In the genomic region with DNA sequence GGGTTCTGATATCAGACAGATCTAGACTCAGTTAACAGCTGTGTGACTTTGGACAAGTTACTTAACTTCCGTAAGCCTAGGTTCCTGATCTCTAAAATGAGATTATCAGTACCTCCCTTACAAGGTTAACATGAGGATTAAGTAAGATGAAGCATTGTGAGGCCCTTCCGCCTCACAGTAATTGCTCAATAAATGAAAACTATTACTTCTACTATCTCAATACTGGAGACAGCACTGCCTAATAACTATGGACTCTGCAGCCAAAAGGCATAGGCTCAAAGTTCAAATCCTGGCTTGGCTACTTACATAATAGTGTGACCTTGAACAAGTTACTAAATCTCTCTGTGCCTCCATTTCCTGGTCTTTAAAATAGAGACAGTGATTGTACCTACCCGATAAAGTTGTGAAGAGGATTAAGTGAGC, we compare ENCODE assay signal across 25 cellular contexts.
A peak's percentile ranks its signal among the peaks of the same experiment; 100 is the strongest.
DNase-seq lines count a peak whose midpoint lies in the region; ATAC-seq and TF ChIP-seq lines count a peak whose summit lies in the region.
"Had no signal": no experiment of that assay in that cellular context is flagged by ENCODE, and none has a peak within 500 bp of the region (broad histone marks: within the 10 kb centered on the region; RNA-seq: fewer than 3 reads in every experiment).

No MANE protein-coding gene starts in this region.

- ATAC-seq in HCT116 = no peak
- peak; percentile 40 for ATAC-seq in mucosa of descending colon
- no peak for ATAC-seq in activated CD4-positive, CD25-positive, alpha-beta regulatory T cell treated with anti-CD3 and anti-CD28 coated beads, Interleukin-2, amount 50 U/mL, for 24 hours

- H3K36me3 ChIP-seq in HCT116 (ENCODE audit: control insufficient read depth in 1 of 2, insufficient read depth in 2 of 2, low read length in 2 of 2) (no peaks in the 10 kb centered on the region), mucosa of descending colon (ENCODE audit: low read depth) (no peaks in the 10 kb centered on the region)
- H3K36me3 ChIP-seq: gastrocnemius medialis, MG63, neural progenitor cell, suprapubic skin, upper lobe of left lung had no signal

- intact Hi-C loops in HCT116 (cut with micrococcal nuclease) (loop anchor here (10.0 kb wide), 1 partner anchor 474 kb away; no protein-coding TSS in a partner anchor), mucosa of descending colon (cut with DNase I, micrococcal nuclease) (loop anchor here in 1 of 2 donors (10.0 kb wide), 1 partner anchor 124 kb away; no protein-coding TSS in a partner anchor)

- H3K4me3 ChIP-seq in HCT116 (replicated peaks in 1 of 2; ENCODE audit: low read depth in 1 of 2, low read length in 2 of 2) = no peak overlapping the region
- H3K4me3 ChIP-seq in mucosa of descending colon = no peak overlapping the region
- H3K4me3 ChIP-seq: A549, gastrocnemius medialis, MG63, neural progenitor cell, smooth muscle cell, suprapubic skin, upper lobe of left lung had no signal

- TF ChIP-seq RAD21 in HCT116 (IDR thresholded peaks at IDR 0.05; ENCODE audit: low read depth) = no peak

- H3K9me3 ChIP-seq in HCT116 (ENCODE audit: control insufficient read depth in 1 of 2, insufficient read depth in 1 of 2, low read depth in 1 of 2, low read length in 2 of 2) = no peaks in the 10 kb centered on the region
- no peaks in the 10 kb centered on the region for H3K9me3 ChIP-seq in mucosa of descending colon
- H3K9me3 ChIP-seq: A549, gastrocnemius medialis, MG63, suprapubic skin, upper lobe of left lung had no signal

- no peak for TF ChIP-seq CTCF in HCT116 (IDR thresholded peaks at IDR 0.05 in 2 of 3, conservative IDR thresholded peaks at IDR 0.05 in 1 of 3; ENCODE audit: borderline replicate concordance in 1 of 3, insufficient read depth in 1 of 3, low read depth in 2 of 3, low read length in 2 of 3)
- no peak for TF ChIP-seq CTCF in mucosa of descending colon (IDR thresholded peaks at IDR 0.05)

- DNase-seq in HCT116 (ENCODE audit: low read depth, low spot score) = no peak
- DNase-seq in NOMO-1 (lab: John Stamatoyannopoulos, UW; ENCODE audit: unreplicated experiment in 2 of 2) = peak; percentile 86 to 95
- DNase-seq in amniotic epithelial cell (ENCODE audit: low read depth) = peak; percentile 53
- DNase-seq in mucosa of descending colon = no peak
- no peak for DNase-seq in activated CD8-positive, alpha-beta memory T cell treated with anti-CD3 and anti-CD28 coated beads, Interleukin-2, amount 50 U/mL, for 4 hours
- no peak for DNase-seq in activated CD8-positive, alpha-beta memory T cell treated with anti-CD3 and anti-CD28 coated beads for 24 hours
- DNase-seq in activated CD4-positive, alpha-beta T cell treated with anti-CD3 and anti-CD28 coated beads, Interleukin-2, amount 50 U/mL, for 1 hour = no peak
- DNase-seq: activated gamma-delta T cell; activated naive CD8-positive, alpha-beta T cell treated with anti-CD3 and anti-CD28 coated beads for 36 hours; activated T-cell treated with anti-CD3 and anti-CD28 coated beads, Interleukin-2, amount 50 U/mL, for 24 hours; aorta; CD8-positive, alpha-beta T cell; gastrocnemius medialis; GOT3; MG63; NCI-H1436 treated with DMSO at 0.1 percent for 48 hours; NCI-H2081 treated with DMSO at 0.1 percent for 48 hours; NCI-H226; stimulated activated naive CD4-positive, alpha-beta T cell treated with Interleukin-2 at 50 U/mL for 16 hours; upper lobe of left lung had no signal

- H3K79me2 ChIP-seq in HCT116 (ENCODE audit: insufficient read depth, low read length) = no peaks in the 10 kb centered on the region

- CTCF ChIA-PET in HCT116 (lab: Charles Lee) = interaction anchor here (1.4 kb wide), 1 partner anchor 26 kb away, joined by 3 read pairs; no protein-coding TSS in a partner anchor

- RAD21 ChIA-PET in HCT116 (lab: Charles Lee; ENCODE audit: low non-redundant PET in 1 of 2, low total read pairs in 2 of 2, uncharacterized antibody in 2 of 2, unreplicated experiment in 2 of 2) = interaction anchor here in 1 of 2 experiments (0.5 kb wide), 1 partner anchor 374 kb away, joined by 3 read pairs; no protein-coding TSS in a partner anchor

- no peaks in the 10 kb centered on the region for H3K4me1 ChIP-seq in HCT116 (ENCODE audit: control insufficient read depth in 1 of 2, insufficient read depth in 2 of 2, low read length in 2 of 2)
- peaks cover 4% of the 10 kb centered on the region for H3K4me1 ChIP-seq in mucosa of descending colon (ENCODE audit: low read depth)
- H3K4me1 ChIP-seq: A549, gastrocnemius medialis, suprapubic skin had no signal

- no peaks in the 10 kb centered on the region for H3K27me3 ChIP-seq in HCT116 (ENCODE audit: insufficient read depth, low read length)
- H3K27me3 ChIP-seq: gastrocnemius medialis, MG63, neural progenitor cell, suprapubic skin, upper lobe of left lung had no signal

- no peak overlapping the region for H3K4me2 ChIP-seq in HCT116 (ENCODE audit: low read length)
- H3K4me2 ChIP-seq: A549, neural progenitor cell, smooth muscle cell had no signal

- no peak for TF ChIP-seq POLR2A in HCT116 (IDR thresholded peaks at IDR 0.05; ENCODE audit: borderline replicate concordance, extremely low read depth, insufficient read depth, insufficient read length)

- H3K9ac ChIP-seq in HCT116 (ENCODE audit: low read length) = no peak overlapping the region
- H3K9ac ChIP-seq: neural progenitor cell had no signal

- H3K27ac ChIP-seq in HCT116 (ENCODE audit: low read depth, low read length) = no peak overlapping the region
- H3K27ac ChIP-seq: A549, gastrocnemius medialis, neural progenitor cell, suprapubic skin, upper lobe of left lung had no signal

- no peaks in the 10 kb centered on the region for H3K9me2 ChIP-seq in HCT116 (ENCODE audit: insufficient read depth)

- POLR2A ChIA-PET in HCT116 (lab: Charles Lee) = no interaction called here

- no peaks in the 10 kb centered on the region for H4K20me1 ChIP-seq in HCT116 (ENCODE audit: insufficient read depth)

- peak overlapping the region; percentile 95 for H2AFZ ChIP-seq in HCT116 (ENCODE audit: low read depth, low read length, poor library complexity, severe bottlenecking)
- H2AFZ ChIP-seq: neural progenitor cell had no signal

- no TSS peak for BruUV-seq in HCT116 (replicated peaks; lab: Mats Ljungman, UMichigan)

TF ChIP-seq in HCT116, 20 proteins besides CTCF, POLR2A, EP300 and RAD21 (continues in another document):
- no peak for TF ChIP-seq EZH2 (IDR thresholded peaks at IDR 0.05)
- TF ChIP-seq SRF (IDR thresholded peaks at IDR 0.05; ENCODE audit: low read depth) = no peak
- TF ChIP-seq EZH2phosphoT487 (IDR thresholded peaks at IDR 0.05; ENCODE audit: borderline replicate concordance) = no peak
- TF ChIP-seq SP1 (IDR thresholded peaks at IDR 0.05; ENCODE audit: low read depth) = no peak
- TF ChIP-seq EGR1 (IDR thresholded peaks at IDR 0.05; ENCODE audit: low read depth) = no peak
- no peak for TF ChIP-seq CEBPB (IDR thresholded peaks at IDR 0.05; ENCODE audit: low read depth)
- no peak for TF ChIP-seq JUND (IDR thresholded peaks at IDR 0.05)
- no peak for TF ChIP-seq ZNF274 (IDR thresholded peaks at IDR 0.05; ENCODE audit: low read depth, low read length)
- no peak for TF ChIP-seq FOSL1 (IDR thresholded peaks at IDR 0.05; ENCODE audit: low read depth)
- TF ChIP-seq ELF1 (IDR thresholded peaks at IDR 0.05; ENCODE audit: borderline replicate concordance, low read depth) = no peak
- no peak for TF ChIP-seq TCF7L2 (IDR thresholded peaks at IDR 0.05; ENCODE audit: borderline replicate concordance, extremely low read depth, insufficient read depth, insufficient read length)
- TF ChIP-seq ZFX (IDR thresholded peaks at IDR 0.05) = no peak
- TF ChIP-seq, protein P1, sequence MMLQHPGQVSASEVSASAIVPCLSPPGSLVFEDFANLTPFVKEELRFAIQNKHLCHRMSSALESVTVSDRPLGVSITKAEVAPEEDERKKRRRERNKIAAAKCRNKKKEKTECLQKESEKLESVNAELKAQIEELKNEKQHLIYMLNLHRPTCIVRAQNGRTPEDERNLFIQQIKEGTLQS (IDR thresholded peaks at IDR 0.05) = no peak
- TF ChIP-seq, protein P2, sequence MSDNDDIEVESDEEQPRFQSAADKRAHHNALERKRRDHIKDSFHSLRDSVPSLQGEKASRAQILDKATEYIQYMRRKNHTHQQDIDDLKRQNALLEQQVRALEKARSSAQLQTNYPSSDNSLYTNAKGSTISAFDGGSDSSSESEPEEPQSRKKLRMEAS (IDR thresholded peaks at IDR 0.05) = no peak
- TF ChIP-seq SIN3A (IDR thresholded peaks at IDR 0.05; ENCODE audit: low read depth) = no peak
- TF ChIP-seq CBX3 (IDR thresholded peaks at IDR 0.05; ENCODE audit: low read depth) = no peak
- TF ChIP-seq, protein P3, sequence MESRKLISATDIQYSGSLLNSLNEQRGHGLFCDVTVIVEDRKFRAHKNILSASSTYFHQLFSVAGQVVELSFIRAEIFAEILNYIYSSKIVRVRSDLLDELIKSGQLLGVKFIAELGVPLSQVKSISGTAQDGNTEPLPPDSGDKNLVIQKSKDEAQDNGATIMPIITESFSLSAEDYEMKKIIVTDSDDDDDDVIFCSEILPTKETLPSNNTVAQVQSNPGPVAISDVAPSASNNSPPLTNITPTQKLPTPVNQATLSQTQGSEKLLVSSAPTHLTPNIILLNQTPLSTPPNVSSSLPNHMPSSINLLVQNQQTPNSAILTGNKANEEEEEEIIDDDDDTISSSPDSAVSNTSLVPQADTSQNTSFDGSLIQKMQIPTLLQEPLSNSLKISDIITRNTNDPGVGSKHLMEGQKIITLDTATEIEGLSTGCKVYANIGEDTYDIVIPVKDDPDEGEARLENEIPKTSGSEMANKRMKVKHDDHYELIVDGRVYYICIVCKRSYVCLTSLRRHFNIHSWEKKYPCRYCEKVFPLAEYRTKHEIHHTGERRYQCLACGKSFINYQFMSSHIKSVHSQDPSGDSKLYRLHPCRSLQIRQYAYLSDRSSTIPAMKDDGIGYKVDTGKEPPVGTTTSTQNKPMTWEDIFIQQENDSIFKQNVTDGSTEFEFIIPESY (IDR thresholded peaks at IDR 0.05; ENCODE audit: extremely low read depth, insufficient replicate concordance, low read length) = no peak

Comparison
In these comparisons a context has a peak if more than half of its experiments do, and no peak if none do; other contexts are left out.
1. DNase-seq: peak in NOMO-1 (2 of 2) and amniotic epithelial cell (single experiment); none in HCT116 (single experiment), mucosa of descending colon (0 of 3), activated CD8-positive, alpha-beta memory T cell treated with anti-CD3 and anti-CD28 coated beads, Interleukin-2, amount 50 U/mL, for 4 hours (single experiment), activated CD8-positive, alpha-beta memory T cell treated with anti-CD3 and anti-CD28 coated beads for 24 hours (single experiment) and activated CD4-positive, alpha-beta T cell treated with anti-CD3 and anti-CD28 coated beads, Interleukin-2, amount 50 U/mL, for 1 hour (single experiment).